ENCODE assay signal across 1 cellular context in genomic region chr11:64916848-64917662, GRCh38.
TF ChIP-seq lines count a peak whose summit lies in the region.

ATG2A (minus strand) TSS chr11:64917209; CDS start chr11:64917135, 74 bp downstream.

TF ChIP-seq in HepG2, 621 proteins besides CTCF, POLR2A, EP300 and RAD21 (continued from another document and continues in another):
- no peak; the same call in 1 of the 2 replicates for TF ChIP-seq MXD3 (CRISPR knock-in tag; IDR thresholded peaks at IDR 0.05)
- no peak for TF ChIP-seq NFKBIZ (CRISPR knock-in tag; IDR thresholded peaks at IDR 0.05)
- TF ChIP-seq HOXA9 (CRISPR knock-in tag; IDR thresholded peaks at IDR 0.05; ENCODE audit: borderline replicate concordance) = no peak
- TF ChIP-seq ZNF230 (CRISPR knock-in tag; IDR thresholded peaks at IDR 0.05) = no peak
- TF ChIP-seq ZNF337 (CRISPR knock-in tag; IDR thresholded peaks at IDR 0.05; ENCODE audit: borderline replicate concordance, low read depth) = no peak
- TF ChIP-seq ZNF841 (CRISPR knock-in tag; IDR thresholded peaks at IDR 0.05; ENCODE audit: borderline replicate concordance) = no peak
- TF ChIP-seq ZNF17 (CRISPR knock-in tag; IDR thresholded peaks at IDR 0.05) = no peak
- TF ChIP-seq MTERF4 (CRISPR knock-in tag; IDR thresholded peaks at IDR 0.05) = peak; percentile 74
- TF ChIP-seq SIN3A (IDR thresholded peaks at IDR 0.05; ENCODE audit: borderline replicate concordance, low read depth, low read length) = 0 out of 2 replicates have a peak, but pooled peaks have one; percentile 47
- TF ChIP-seq MZF1 (CRISPR knock-in tag; IDR thresholded peaks at IDR 0.05; ENCODE audit: borderline replicate concordance) = peak; percentile 89; the same call in 1 of the 2 replicates
- TF ChIP-seq ZNF232 (CRISPR knock-in tag; IDR thresholded peaks at IDR 0.05; ENCODE audit: borderline replicate concordance) = no peak
- peak; percentile 92 for TF ChIP-seq NFYB (CRISPR knock-in tag; IDR thresholded peaks at IDR 0.05)
- no peak for TF ChIP-seq CBX2 (IDR thresholded peaks at IDR 0.05; ENCODE audit: low read depth, low read length)
- TF ChIP-seq CBX2 (CRISPR knock-in tag; IDR thresholded peaks at IDR 0.05; ENCODE audit: low read depth) = no peak
- no peak; a peak in 1 of 4 replicates for TF ChIP-seq ATF4 (CRISPR knock-in tag; IDR thresholded peaks at IDR 0.05)
- TF ChIP-seq HMGXB4 (CRISPR knock-in tag; IDR thresholded peaks at IDR 0.05; ENCODE audit: borderline replicate concordance in 1 of 2, low read depth in 1 of 2) = peak; percentile 94 to 95
- TF ChIP-seq ZMYM3 (CRISPR knock-in tag; IDR thresholded peaks at IDR 0.05) = no peak
- no peak for TF ChIP-seq TCF12 (IDR thresholded peaks at IDR 0.05)
- no peak for TF ChIP-seq TCF12 (CRISPR knock-in tag; IDR thresholded peaks at IDR 0.05)
- TF ChIP-seq KAT8 (CRISPR knock-in tag; IDR thresholded peaks at IDR 0.05) = peak; percentile 82; the same call in 1 of the 2 replicates
- TF ChIP-seq GATA4 (IDR thresholded peaks at IDR 0.05; ENCODE audit: borderline replicate concordance, low read depth) = no peak
- peak; percentile 69 for TF ChIP-seq ZNF687 (CRISPR knock-in tag; IDR thresholded peaks at IDR 0.05)
- TF ChIP-seq ZNF205 (CRISPR knock-in tag; IDR thresholded peaks at IDR 0.05) = no peak
- no peak for TF ChIP-seq ZNF577 (CRISPR knock-in tag; IDR thresholded peaks at IDR 0.05; ENCODE audit: borderline replicate concordance, low read depth)
- TF ChIP-seq ZBTB39 (CRISPR knock-in tag; IDR thresholded peaks at IDR 0.05) = peak; percentile 58; the same call in 1 of the 2 replicates
- no peak; the same call in 1 of the 2 replicates for TF ChIP-seq ELF4 (CRISPR knock-in tag; IDR thresholded peaks at IDR 0.05; ENCODE audit: borderline replicate concordance)
- TF ChIP-seq XRCC5 (optimal IDR thresholded peaks at IDR 0.05; ENCODE audit: low read length) = peak; percentile 36
- peak; percentile 56; the same call in 1 of the 2 replicates for TF ChIP-seq ZNF574 (CRISPR knock-in tag; IDR thresholded peaks at IDR 0.05)
- no peak for TF ChIP-seq ATF5 (CRISPR knock-in tag; IDR thresholded peaks at IDR 0.05; ENCODE audit: low read depth)
- TF ChIP-seq ZNF7 (CRISPR knock-in tag; IDR thresholded peaks at IDR 0.05) = no peak
- TF ChIP-seq EED (CRISPR knock-in tag; IDR thresholded peaks at IDR 0.05) = no peak; the same call in 1 of the 2 replicates
- TF ChIP-seq ZNF615 (CRISPR knock-in tag; IDR thresholded peaks at IDR 0.05; ENCODE audit: borderline replicate concordance) = no peak
- TF ChIP-seq ZNF451 (CRISPR knock-in tag; IDR thresholded peaks at IDR 0.05) = 0 out of 2 replicates have a peak, but pooled peaks have one; percentile 40
- TF ChIP-seq MXI1 (IDR thresholded peaks at IDR 0.05; ENCODE audit: borderline replicate concordance, low read depth, low read length) = peak; percentile 100
- no peak for TF ChIP-seq ZNF441 (CRISPR knock-in tag; IDR thresholded peaks at IDR 0.05; ENCODE audit: borderline replicate concordance)
- TF ChIP-seq TBL1XR1 (IDR thresholded peaks at IDR 0.05; ENCODE audit: borderline replicate concordance, low read length, partially characterized antibody) = no peak
- no peak; the same call in 1 of the 2 replicates for TF ChIP-seq IKZF5 (CRISPR knock-in tag; IDR thresholded peaks at IDR 0.05)
- no peak for TF ChIP-seq HMGXB3 (CRISPR knock-in tag; IDR thresholded peaks at IDR 0.05; ENCODE audit: borderline replicate concordance)
